ENCODE assay signal across 8 cellular contexts in the genomic region with DNA sequence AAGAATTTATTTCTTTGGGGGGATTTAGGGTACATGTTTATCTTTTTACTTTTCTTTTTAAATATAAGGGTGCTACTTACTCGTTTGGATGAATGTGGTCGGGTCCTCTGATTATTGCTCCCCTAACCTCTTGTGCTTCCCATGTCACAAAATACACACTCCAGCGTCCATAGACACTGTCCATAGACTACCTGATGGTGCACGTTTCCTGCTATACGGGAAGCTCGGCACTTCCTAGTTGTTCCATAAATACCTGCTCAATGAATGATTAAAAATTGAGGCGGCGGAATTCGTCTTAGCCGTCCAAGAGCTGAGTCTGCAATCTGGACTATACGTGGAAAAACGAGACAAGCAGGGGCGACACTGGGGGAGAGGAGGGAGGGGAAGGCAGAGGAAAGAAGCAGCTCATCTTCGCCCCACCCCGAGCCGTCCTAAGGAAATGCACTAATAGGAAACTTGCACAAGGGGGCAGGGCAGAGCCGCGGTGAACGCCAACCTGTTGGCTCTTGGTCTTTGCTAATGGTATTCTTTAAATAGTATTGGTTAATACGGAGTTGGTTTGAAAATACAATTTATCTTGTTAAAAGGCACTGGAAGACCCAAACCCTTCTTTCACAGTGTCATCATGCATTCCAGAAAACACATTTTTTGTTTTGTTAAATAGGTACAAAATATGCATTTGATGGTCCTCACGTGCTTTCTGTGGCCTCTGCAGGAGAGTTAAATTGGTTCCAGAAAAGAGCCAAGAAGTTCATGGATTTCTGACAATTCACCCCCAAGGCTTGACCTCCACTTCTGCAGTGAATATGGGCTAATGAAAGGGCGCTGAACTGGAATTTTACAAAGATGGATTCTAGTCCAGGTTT.
DNase-seq lines count a peak whose midpoint lies in the region; ATAC-seq and TF ChIP-seq lines count a peak whose summit lies in the region.

No MANE protein-coding gene starts in this region.

- H4K20me1 ChIP-seq in GM23248 (ENCODE audit: insufficient read depth), result no peaks in the 10 kb centered on the region

- H3K9me3 ChIP-seq in GM23248 (ENCODE audit: low read depth) (no peaks in the 10 kb centered on the region), lung (ENCODE audit: control insufficient read depth in 2 of 2, insufficient read depth in 1 of 2, low read length in 1 of 2) (peaks cover 0 to 6% of the 10 kb centered on the region in 2 donors)

- H3K9me2 ChIP-seq in GM23248 (ENCODE audit: insufficient read depth), result no peaks in the 10 kb centered on the region

- no peaks in the 10 kb centered on the region for H3K36me3 ChIP-seq in GM23248 (ENCODE audit: low read depth)
- no peaks in the 10 kb centered on the region for H3K36me3 ChIP-seq in lung (ENCODE audit: control insufficient read depth in 2 of 2, insufficient read depth in 2 of 2, low read length in 2 of 2)

- H3K79me2 ChIP-seq in GM23248 (ENCODE audit: insufficient read depth), result no peaks in the 10 kb centered on the region

- H3K27me3 ChIP-seq in GM23248 (replicated peaks; ENCODE audit: insufficient read depth), result no peaks in the 10 kb centered on the region
- H3K27me3 ChIP-seq in lung (ENCODE audit: control insufficient read depth, insufficient read depth), result no peaks in the 10 kb centered on the region

- H3K27ac ChIP-seq in GM23248, result no peak overlapping the region
- H3K27ac ChIP-seq in lung (ENCODE audit: low read depth in 1 of 2, low read length in 1 of 2), result no peak overlapping the region

- 46 to 48% methylated on average over 22 of the region's 22 CpGs for WGBS in GM23248 (ENCODE audit: low coverage in 1 of 2, low lambda C conversion rate in 2 of 2, missing lambda C conversion rate in 2 of 2), 2 experiments
- 30 to 34% methylated on average over 22 of the region's 22 CpGs for WGBS in lung, 2 donors

- peaks cover 10% of the 10 kb centered on the region for H3K4me1 ChIP-seq in GM23248 (ENCODE audit: insufficient read depth)
- H3K4me1 ChIP-seq in lung (ENCODE audit: control insufficient read depth in 2 of 2, insufficient read depth in 2 of 2, low read length in 2 of 2), result no peaks in the 10 kb centered on the region

- in situ Hi-C loops in GM23248 (cut with MboI), result no loop called here

- H3K4me1 Mint-ChIP-seq in central memory CD8-positive, alpha-beta T cell, result no peaks in the 10 kb centered on the region

- peaks cover 17% of the 10 kb centered on the region for H3K27me3 Mint-ChIP-seq in central memory CD8-positive, alpha-beta T cell

- H3K4me2 ChIP-seq in GM23248 (ENCODE audit: unreplicated experiment), result no peak overlapping the region

- no peak overlapping the region for H3K4me3 ChIP-seq in GM23248
- no peak overlapping the region for H3K4me3 ChIP-seq in lung

- H3K36me3 Mint-ChIP-seq in central memory CD8-positive, alpha-beta T cell (ENCODE audit: insufficient read depth), result no peaks in the 10 kb centered on the region

- peak; percentile 40 for ATAC-seq in central memory CD8-positive, alpha-beta T cell (replicated peaks; ENCODE audit: extremely low read depth, poor library complexity, severe bottlenecking)
- ATAC-seq in lung (ENCODE audit: insufficient read depth, low FRiP score), result no peak

- H3K9ac ChIP-seq in GM23248, result no peak overlapping the region

- peak; percentile 19 for TF ChIP-seq CTCF in lung (IDR thresholded peaks at IDR 0.05; ENCODE audit: control extremely low read depth, extremely low read depth)

- DNase-seq in NK-92 treated with Interleukin-12 subunit alpha and Interleukin-12 subunit beta, amount 100 ng/mL, for 24 hours (lab: John Stamatoyannopoulos, UW), result peak; percentile 2
- DNase-seq in NK-92 (lab: John Stamatoyannopoulos, UW; ENCODE audit: unreplicated experiment), result no peak
- DNase-seq in GM23248, result peak; percentile 53
- peak; percentile 34 for DNase-seq in NCI-H146 (lab: John Stamatoyannopoulos, UW)
- no peak for DNase-seq in central memory CD8-positive, alpha-beta T cell (ENCODE audit: low spot score in 2 of 2)
- DNase-seq in lung (ENCODE audit: low spot score), result peak; percentile 52
- no peak for DNase-seq in cortex of kidney (lab: John Stamatoyannopoulos, UW)
- DNase-seq in NCI-H1417 treated with DMSO at 0.1 percent for 48 hours (lab: John Stamatoyannopoulos, UW), result no peak

- peaks cover 17% of the 10 kb centered on the region for H3K9me3 Mint-ChIP-seq in central memory CD8-positive, alpha-beta T cell

- H3F3A ChIP-seq in GM23248 (ENCODE audit: insufficient read depth), result peaks cover 8% of the 10 kb centered on the region

- H2AFZ ChIP-seq in GM23248, result no peak overlapping the region

- H3K4me3 Mint-ChIP-seq in central memory CD8-positive, alpha-beta T cell, result peak overlapping the region; percentile 62

- no peak overlapping the region for H3K27ac Mint-ChIP-seq in central memory CD8-positive, alpha-beta T cell (ENCODE audit: low read depth)

Comparison
In these comparisons a context has a peak if more than half of its experiments do, and no peak if none do; other contexts are left out.
1. DNase-seq: peak in NK-92 treated with Interleukin-12 subunit alpha and Interleukin-12 subunit beta, amount 100 ng/mL, for 24 hours (single experiment), GM23248 (single experiment), NCI-H146 (single experiment) and lung (single experiment); none in NK-92 (single experiment), central memory CD8-positive, alpha-beta T cell (0 of 2), cortex of kidney (single experiment) and NCI-H1417 treated with DMSO at 0.1 percent for 48 hours (single experiment).